In the genomic region with DNA sequence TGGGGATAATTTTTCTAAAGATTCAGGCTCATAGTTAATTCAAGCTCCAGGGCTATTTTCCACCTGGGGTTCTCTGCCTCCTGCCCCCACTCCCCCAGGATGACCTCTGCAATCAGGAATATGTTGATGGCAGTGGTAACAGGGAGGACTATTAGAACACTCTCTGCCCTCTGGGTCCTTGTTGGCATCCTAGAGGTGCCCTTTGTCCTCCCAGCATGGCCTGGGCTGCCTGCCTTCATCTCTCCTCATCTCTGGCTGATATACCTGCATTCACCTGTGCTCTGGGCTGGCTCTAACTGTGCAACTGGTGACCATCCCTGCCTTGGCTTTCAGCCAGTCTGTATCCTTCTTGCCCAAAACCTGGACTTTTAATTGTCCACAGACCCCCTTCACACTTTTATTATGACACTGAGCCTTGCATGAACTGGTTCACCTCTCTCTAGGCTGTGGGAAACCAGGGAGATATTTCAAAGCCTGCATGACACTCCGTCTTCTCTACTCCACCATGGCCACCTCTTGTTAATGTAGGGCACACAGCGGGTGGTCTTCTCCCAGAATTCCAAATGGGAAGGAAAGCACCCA, we compare ENCODE assay signal across 15 cellular contexts.
DNase-seq lines count a peak whose midpoint lies in the region; ATAC-seq and TF ChIP-seq lines count a peak whose summit lies in the region.
"Had no signal": no experiment of that assay in that cellular context is flagged by ENCODE, and none has a peak within 500 bp of the region (broad histone marks: within the 10 kb centered on the region; RNA-seq: fewer than 3 reads in every experiment).

No MANE protein-coding gene starts in this region.

- H2AFZ ChIP-seq in H9 (ENCODE audit: low read length) (no peak overlapping the region), neural progenitor cell (replicated peaks) (no peak overlapping the region)

- no peak overlapping the region for H2BK20ac ChIP-seq in H9 (ENCODE audit: low read depth, low read length, poor library complexity, severe bottlenecking)

- H3F3A ChIP-seq in neural progenitor cell (ENCODE audit: low read depth), result peaks cover 37% of the 10 kb centered on the region

- peaks cover 20 to 35% of the 10 kb centered on the region in 2 experiments for H3K4me1 Mint-ChIP-seq in H9
- H3K4me1 Mint-ChIP-seq in neural progenitor cell, result peaks cover 41% of the 10 kb centered on the region
- H3K4me1 Mint-ChIP-seq: CD4-positive, alpha-beta memory T cell had no signal

- no peak overlapping the region for H3K56ac ChIP-seq in H9 (ENCODE audit: insufficient read length, low read depth, low read length)

- DNase-seq in AG04450 (ENCODE audit: low read depth, low spot score) (no peak), H9 (no peak), Peyer's patch (peak in 2 of 3 donors; percentile 58 to 70), neural progenitor cell (ENCODE audit: low spot score) (no peak), amniotic stem cell (lab: John Stamatoyannopoulos, UW) (no peak), ecto neural progenitor cell (ENCODE audit: low spot score) (no peak)
- DNase-seq: BE2C; CD4-positive, alpha-beta memory T cell; DMS153; DND-41; GDM1; KG1 had no signal

- H3K9ac ChIP-seq in H9 (ENCODE audit: extremely low read depth, insufficient read length, low read length) (no peak overlapping the region), neural progenitor cell (no peak overlapping the region)

- CTCF ChIA-PET in AG04450 (lab: Charles Lee), result no interaction called here

- H3K36me3 Mint-ChIP-seq in H9 (ENCODE audit: insufficient read depth in 1 of 3, low read depth in 3 of 3) (peaks cover 8 to 22% (median 10%) of the 10 kb centered on the region in 3 experiments; a peak in 5 of 7 replicates), neural progenitor cell (no peaks in the 10 kb centered on the region)

- H3K4me3 Mint-ChIP-seq in H9, result no peak overlapping the region
- H3K4me3 Mint-ChIP-seq in neural progenitor cell, result peak overlapping the region; percentile 56
- H3K4me3 Mint-ChIP-seq: CD4-positive, alpha-beta memory T cell had no signal

- no peak for TF ChIP-seq POLR2A in Peyer's patch (IDR thresholded peaks at IDR 0.05)

- H2AK5ac ChIP-seq in H9 (ENCODE audit: insufficient read length, low read length), result no peak overlapping the region

- H4K5ac ChIP-seq in H9 (ENCODE audit: insufficient read length, low read depth, low read length), result no peak overlapping the region

- no peak overlapping the region for H4K8ac ChIP-seq in H9 (replicated peaks; ENCODE audit: insufficient read length, low read depth, low read length)

- H2BK5ac ChIP-seq in H9 (ENCODE audit: insufficient read length, low read length), result no peak overlapping the region

- H3K23me2 ChIP-seq in H9 (ENCODE audit: insufficient read length, low read depth, low read length, poor library complexity, severe bottlenecking), result no peaks in the 10 kb centered on the region

- H3K18ac ChIP-seq in H9 (ENCODE audit: insufficient read length, low read depth, low read length), result no peak overlapping the region

- no peak overlapping the region for H3K14ac ChIP-seq in H9 (ENCODE audit: insufficient read depth, low read length)

- ATAC-seq in HG02852 (IDR thresholded peaks at IDR 0.05; ENCODE audit: unreplicated experiment), result no peak
- ATAC-seq: HCT116 had no signal

- H3T11ph ChIP-seq in H9 (ENCODE audit: low read length), result no peak overlapping the region

- H3K79me1 ChIP-seq in H9 (ENCODE audit: insufficient read depth, low read depth, low read length, poor library complexity, severe bottlenecking), result no peaks in the 10 kb centered on the region

- no peak overlapping the region for H2BK12ac ChIP-seq in H9 (ENCODE audit: insufficient read length, low read depth, low read length)

- H3K79me2 ChIP-seq in H9 (ENCODE audit: insufficient read depth, low read length), result no peaks in the 10 kb centered on the region
- no peaks in the 10 kb centered on the region for H3K79me2 ChIP-seq in neural progenitor cell (ENCODE audit: low read depth)

- POLR2A ChIA-PET in AG04450 (lab: Yijun Ruan, JAX), result no interaction called here

- H3K27ac ChIP-seq in AG04450 (ENCODE audit: low read depth, low read length) (peak overlapping the region; percentile 58), H9 (ENCODE audit: insufficient read length, low read depth, low read length) (no peak overlapping the region), Peyer's patch (peak overlapping the region in 2 of 4 donors; percentile 0 to 52), neural progenitor cell (no peak overlapping the region)
- H3K27ac ChIP-seq: C4-2B had no signal

- H3K23ac ChIP-seq in H9 (ENCODE audit: insufficient read length, low read depth, low read length), result no peak overlapping the region

- no peaks in the 10 kb centered on the region; the same call in 1 of the 2 replicates for H3K27me3 Mint-ChIP-seq in H9 (ENCODE audit: low read depth)
- peaks cover 10% of the 10 kb centered on the region for H3K27me3 Mint-ChIP-seq in neural progenitor cell (ENCODE audit: insufficient read depth, low read depth)

- no peak overlapping the region for H2BK120ac ChIP-seq in H9 (ENCODE audit: low read depth, low read length, poor library complexity, severe bottlenecking)

- H3K9me3 Mint-ChIP-seq in H9, result peaks cover 9 to 15% of the 10 kb centered on the region in 2 experiments
- peaks cover 22% of the 10 kb centered on the region for H3K9me3 Mint-ChIP-seq in neural progenitor cell

- H3K27ac Mint-ChIP-seq in H9 (peak overlapping the region in 2 of 3 experiments; percentile 2 to 44; a peak in 3 of 7 replicates), neural progenitor cell (peak overlapping the region; percentile 23)
- H3K27ac Mint-ChIP-seq: CD4-positive, alpha-beta memory T cell had no signal

- H4K20me1 ChIP-seq in H9 (ENCODE audit: control insufficient read depth, insufficient read depth, insufficient read length) (no peaks in the 10 kb centered on the region), neural progenitor cell (ENCODE audit: low read depth) (peaks cover 16% of the 10 kb centered on the region)

- H3K36me3 ChIP-seq in Peyer's patch, result no peaks in the 10 kb centered on the region
- no peaks in the 10 kb centered on the region for H3K36me3 ChIP-seq in neural progenitor cell
- H3K36me3 ChIP-seq: BE2C had no signal

- WGBS in H9 (ENCODE audit: extremely low coverage, insufficient read length, low lambda C conversion rate), result no CpG with 5 or more reads among the region's 2 CpGs

- H2BK15ac ChIP-seq in H9 (ENCODE audit: low read depth, low read length), result no peak overlapping the region

- no peak overlapping the region for H3K4ac ChIP-seq in H9 (ENCODE audit: low read depth, low read length)

- no peak overlapping the region for H3K4me2 ChIP-seq in H9 (ENCODE audit: insufficient read depth, insufficient read length, low read length)
- peak overlapping the region; percentile 23 for H3K4me2 ChIP-seq in neural progenitor cell

- H4K91ac ChIP-seq in H9 (ENCODE audit: insufficient read length, low read depth, low read length), result no peak overlapping the region

- peaks cover 7% of the 10 kb centered on the region; the same call in 1 of the 2 replicates for H3K9me3 ChIP-seq in AG04450 (ENCODE audit: control insufficient read depth, insufficient read depth, low read length)
- no peaks in the 10 kb centered on the region for H3K9me3 ChIP-seq in H9 (ENCODE audit: control insufficient read depth, low read depth, low read length)
- H3K9me3 ChIP-seq in Peyer's patch, result no peaks in the 10 kb centered on the region
- H3K9me3 ChIP-seq in neural progenitor cell (ENCODE audit: low read depth), result no peaks in the 10 kb centered on the region
- H3K9me3 ChIP-seq: BE2C had no signal

- no peaks in the 10 kb centered on the region for H3K4me1 ChIP-seq in H9 (ENCODE audit: insufficient read depth, low read length)
- H3K4me1 ChIP-seq in Peyer's patch, result no peaks in the 10 kb centered on the region
- H3K4me1 ChIP-seq in neural progenitor cell, result peaks cover 47% of the 10 kb centered on the region
- H3K4me1 ChIP-seq: BE2C had no signal

- H3K27me3 ChIP-seq in AG04450 (ENCODE audit: control insufficient read depth, insufficient read depth, low read length) (no peaks in the 10 kb centered on the region), H9 (ENCODE audit: insufficient read depth, low read length) (no peaks in the 10 kb centered on the region), Peyer's patch (no peaks in the 10 kb centered on the region), neural progenitor cell (peaks cover 10% of the 10 kb centered on the region)
- H3K27me3 ChIP-seq: BE2C had no signal

- H3K4me3 ChIP-seq in AG04450 (ENCODE audit: low read depth, low read length), result no peak overlapping the region
- no peak overlapping the region for H3K4me3 ChIP-seq in Peyer's patch
- no peak overlapping the region for H3K4me3 ChIP-seq in neural progenitor cell

- no peak for TF ChIP-seq CTCF in AG04450 (IDR thresholded peaks at IDR 0.05; ENCODE audit: low read depth, low read length)
- no peak for TF ChIP-seq CTCF in H9 (conservative IDR thresholded peaks at IDR 0.05)
- TF ChIP-seq CTCF in Peyer's patch (IDR thresholded peaks at IDR 0.05), result no peak
- no peak for TF ChIP-seq CTCF in neural progenitor cell (IDR thresholded peaks at IDR 0.05)

Comparison
In these comparisons a context has a peak if more than half of its experiments do, and no peak if none do; other contexts are left out.
1. DNase-seq: peak in Peyer's patch (2 of 3); none in AG04450 (single experiment), H9 (single experiment), neural progenitor cell (single experiment), amniotic stem cell (single experiment) and ecto neural progenitor cell (single experiment).